ENCODE assay signal across 16 cellular contexts in genomic region chr7:106348231-106348630, GRCh38.
A peak's percentile ranks its signal among the peaks of the same experiment; 100 is the strongest.
DNase-seq lines count a peak whose midpoint lies in the region; ATAC-seq and TF ChIP-seq lines count a peak whose summit lies in the region.
"Had no signal": no experiment of that assay in that cellular context is flagged by ENCODE, and none has a peak within 500 bp of the region (broad histone marks: within the 10 kb centered on the region; RNA-seq: fewer than 3 reads in every experiment).

No MANE protein-coding gene starts in this region.

- H3K36me3 ChIP-seq in KMS-11 (ENCODE audit: insufficient read depth) (no peaks in the 10 kb centered on the region), neutrophil (no peaks in the 10 kb centered on the region)

- no peaks in the 10 kb centered on the region for H3K9me3 ChIP-seq in neutrophil

- H3K4me1 ChIP-seq in KMS-11 (ENCODE audit: low read depth, poor library complexity, severe bottlenecking) = peaks cover 58% of the 10 kb centered on the region
- peaks cover 49 to 56% of the 10 kb centered on the region in 2 experiments for H3K4me1 ChIP-seq in neutrophil (ENCODE audit: control insufficient read depth in 1 of 2, insufficient read depth in 1 of 2, low read depth in 1 of 2, low read length in 1 of 2)

- no peaks in the 10 kb centered on the region for H3K27me3 ChIP-seq in KMS-11 (ENCODE audit: insufficient read depth, low read depth)
- no peaks in the 10 kb centered on the region for H3K27me3 ChIP-seq in neutrophil

- no peak for ATAC-seq in GM18868 (IDR thresholded peaks at IDR 0.05; ENCODE audit: unreplicated experiment)

- peaks cover 51% of the 10 kb centered on the region for H3K4me1 Mint-ChIP-seq in activated naive CD4-positive, alpha-beta T cell treated with anti-CD3 and anti-CD28 coated beads for 36 hours (ENCODE audit: low read depth)
- H3K4me1 Mint-ChIP-seq in activated CD4-positive, alpha-beta memory T cell treated with anti-CD3 and anti-CD28 coated beads, Interleukin-2, amount 10 ng/mL, durations not matched to agents 7 days and 5 days = peaks cover 43% of the 10 kb centered on the region
- H3K4me1 Mint-ChIP-seq: H9 had no signal

- intact Hi-C loops in activated naive CD4-positive, alpha-beta T cell treated with anti-CD3 and anti-CD28 coated beads for 36 hours (cut with micrococcal nuclease) = loop anchor here (5.0 kb wide), 3 partner anchors 236 to 389 kb away; partner anchors contain the start of genes CCDC71L and SYPL1

- H3K27me3 Mint-ChIP-seq in activated naive CD4-positive, alpha-beta T cell treated with anti-CD3 and anti-CD28 coated beads for 36 hours (ENCODE audit: low read depth) = peaks cover 14% of the 10 kb centered on the region
- H3K27me3 Mint-ChIP-seq in activated CD4-positive, alpha-beta memory T cell treated with anti-CD3 and anti-CD28 coated beads, Interleukin-2, amount 10 ng/mL, durations not matched to agents 7 days and 5 days = peaks cover 4% of the 10 kb centered on the region

- CTCF ChIA-PET in activated naive CD4-positive, alpha-beta T cell treated with anti-CD3 and anti-CD28 coated beads for 36 hours (lab: Charles Lee) = interaction anchor here (0.7 to 0.8 kb wide), 2 partner anchors 137 to 448 kb away, joined by 3 read pairs; no protein-coding TSS in a partner anchor
- CTCF ChIA-PET in activated CD4-positive, alpha-beta memory T cell treated with anti-CD3 and anti-CD28 coated beads, Interleukin-2, amount 10 ng/mL, durations not matched to agents 7 days and 5 days (lab: Charles Lee) = no interaction called here

- H3K27ac Mint-ChIP-seq in activated naive CD4-positive, alpha-beta T cell treated with anti-CD3 and anti-CD28 coated beads for 36 hours = peak overlapping the region; percentile 97
- H3K27ac Mint-ChIP-seq in activated CD4-positive, alpha-beta memory T cell treated with anti-CD3 and anti-CD28 coated beads, Interleukin-2, amount 10 ng/mL, durations not matched to agents 7 days and 5 days = peak overlapping the region; percentile 57
- H3K27ac Mint-ChIP-seq: CD4-positive, alpha-beta T cell; H9; IgD-negative memory B cell had no signal

- no peak overlapping the region for H3K4me3 ChIP-seq in KMS-11 (IDR thresholded peaks at IDR 0.05; ENCODE audit: insufficient read depth, low read depth, low read length)
- H3K4me3 ChIP-seq in neutrophil (ENCODE audit: low read depth in 1 of 2, low read length in 1 of 2) = no peak overlapping the region

- H3K79me2 ChIP-seq in KMS-11 (ENCODE audit: insufficient read depth, low read depth) = no peaks in the 10 kb centered on the region

- H3K9me3 Mint-ChIP-seq in activated naive CD4-positive, alpha-beta T cell treated with anti-CD3 and anti-CD28 coated beads for 36 hours = peaks cover 32% of the 10 kb centered on the region
- H3K9me3 Mint-ChIP-seq in activated CD4-positive, alpha-beta memory T cell treated with anti-CD3 and anti-CD28 coated beads, Interleukin-2, amount 10 ng/mL, durations not matched to agents 7 days and 5 days = peaks cover 34% of the 10 kb centered on the region

- peak overlapping the region; percentile 91 for H3K4me2 ChIP-seq in KMS-11

- no peak overlapping the region for H2AFZ ChIP-seq in KMS-11 (ENCODE audit: low read depth)

- peaks cover 28% of the 10 kb centered on the region for H3K36me3 Mint-ChIP-seq in activated naive CD4-positive, alpha-beta T cell treated with anti-CD3 and anti-CD28 coated beads for 36 hours (ENCODE audit: low read depth)
- H3K36me3 Mint-ChIP-seq in activated CD4-positive, alpha-beta memory T cell treated with anti-CD3 and anti-CD28 coated beads, Interleukin-2, amount 10 ng/mL, durations not matched to agents 7 days and 5 days (ENCODE audit: low read depth) = peaks cover 50% of the 10 kb centered on the region

- H3K9ac ChIP-seq in KMS-11 = peak overlapping the region; percentile 60; the same call in 1 of the 2 replicates

- TF ChIP-seq CTCF in KMS-11 (conservative IDR thresholded peaks at IDR 0.05; ENCODE audit: low read depth, low read length) (no peak), neutrophil (IDR thresholded peaks at IDR 0.05) (no peak)

- no peaks in the 10 kb centered on the region for H4K20me1 ChIP-seq in KMS-11 (ENCODE audit: insufficient read depth)

- H3K27ac ChIP-seq in KMS-11 (peak overlapping the region; percentile 93), neutrophil (peak overlapping the region; percentile 100)
- H3K27ac ChIP-seq: RWPE1 had no signal

- DNase-seq in activated naive CD4-positive, alpha-beta T cell treated with anti-CD3 and anti-CD28 coated beads for 36 hours = no peak
- no peak for DNase-seq in activated naive CD4-positive, alpha-beta T cell (lab: John Stamatoyannopoulos, UW)
- DNase-seq in activated CD4-positive, alpha-beta memory T cell treated with anti-CD3 and anti-CD28 coated beads, Interleukin-2, amount 10 ng/mL, durations not matched to agents 7 days and 5 days = no peak
- DNase-seq in germinal center (ENCODE audit: low spot score) = no peak
- DNase-seq: CD4-positive, alpha-beta T cell; H9; NCI-H1436 treated with DMSO at 0.1 percent for 48 hours; NCI-H2029 treated with DMSO at 0.1 percent for 48 hours; NCI-H2171 treated with DMSO at 0.1 percent for 48 hours; NCI-H446 treated with DMSO at 0.1 percent for 48 hours; NCI-H748 treated with DMSO at 0.1 percent for 48 hours had no signal

- POLR2A ChIA-PET in activated CD4-positive, alpha-beta memory T cell treated with anti-CD3 and anti-CD28 coated beads, Interleukin-2, amount 10 ng/mL, durations not matched to agents 7 days and 5 days (lab: Charles Lee) = interaction anchor here (4.7 kb wide), 1 partner anchor 63 kb away, joined by 68 read pairs; the partner anchor contains the start of gene NAMPT

- H3K4me3 Mint-ChIP-seq in activated naive CD4-positive, alpha-beta T cell treated with anti-CD3 and anti-CD28 coated beads for 36 hours = no peak overlapping the region
- no peak overlapping the region for H3K4me3 Mint-ChIP-seq in activated CD4-positive, alpha-beta memory T cell treated with anti-CD3 and anti-CD28 coated beads, Interleukin-2, amount 10 ng/mL, durations not matched to agents 7 days and 5 days
- H3K4me3 Mint-ChIP-seq: CD4-positive, alpha-beta T cell; H9 had no signal
